ENCODE assay signal across 10 cellular contexts in the genomic region with DNA sequence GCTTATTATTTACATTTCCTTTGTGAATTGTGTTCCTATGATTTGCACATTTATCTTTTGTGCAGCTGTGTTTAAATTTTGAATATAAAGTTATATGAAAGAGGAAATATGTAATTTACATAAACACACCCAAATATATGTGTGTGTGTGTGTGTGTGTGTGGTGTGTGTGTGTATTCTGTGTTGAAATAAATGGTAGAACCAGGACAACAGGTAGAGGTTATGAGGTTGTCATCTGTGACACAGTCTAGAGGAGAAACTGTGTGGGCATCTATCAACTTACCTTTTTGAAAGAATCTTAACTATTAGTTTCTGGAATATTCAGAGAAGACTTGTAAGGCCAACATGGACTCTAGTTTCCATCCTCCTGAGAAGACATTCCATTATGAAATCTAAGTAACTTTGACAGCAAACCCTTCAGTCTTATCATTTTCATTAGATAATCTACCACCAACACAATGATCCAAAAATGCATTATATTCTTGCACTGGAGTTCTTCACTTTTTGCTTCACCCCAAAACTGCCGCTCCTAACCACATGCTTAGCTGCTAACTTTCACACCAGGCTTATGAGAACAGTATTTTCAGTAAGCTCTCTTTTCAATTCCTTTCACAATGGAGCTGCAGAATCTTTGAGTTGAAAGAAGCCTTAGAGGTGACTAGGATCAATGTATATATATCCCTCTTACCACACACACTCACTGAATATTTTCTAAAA. TPM values are rescaled to one million over a fixed set of nuclear protein-coding genes. Genes with fewer than 3 reads are reported as not detected.
DNase-seq lines count a peak whose midpoint lies in the region; ATAC-seq and TF ChIP-seq lines count a peak whose summit lies in the region.
"Had no signal": no experiment of that assay in that cellular context is flagged by ENCODE, and none has a peak within 500 bp of the region (broad histone marks: within the 10 kb centered on the region; RNA-seq: fewer than 3 reads in every experiment).

No MANE protein-coding gene starts in this region.

- no peaks in the 10 kb centered on the region for H3K9me3 Mint-ChIP-seq in memory B cell

- DNase-seq in HL-60 (ENCODE audit: low read depth in 1 of 2, low spot score in 1 of 2) (no peak), memory B cell (ENCODE audit: low spot score in 2 of 2) (no peak), NCI-H1694 treated with DMSO at 0.1 percent for 48 hours (lab: John Stamatoyannopoulos, UW) (no peak), upper lobe of right lung (no peak), ascending aorta (ENCODE audit: low spot score in 2 of 2) (no peak)
- DNase-seq: caudate nucleus, NCI-H69 had no signal

- H3K27ac ChIP-seq in HL-60 (replicated peaks), result peak overlapping the region; percentile 27; the same call in 1 of the 2 replicates
- H3K27ac ChIP-seq in upper lobe of right lung, result no peak overlapping the region
- no peak overlapping the region for H3K27ac ChIP-seq in ascending aorta
- H3K27ac ChIP-seq: VCaP had no signal

- no peaks in the 10 kb centered on the region for H3K9me3 ChIP-seq in upper lobe of right lung
- H3K9me3 ChIP-seq in ascending aorta, result no peaks in the 10 kb centered on the region

- peak overlapping the region; percentile 48 for H3K27ac Mint-ChIP-seq in memory B cell

- no peaks in the 10 kb centered on the region for H3K36me3 ChIP-seq in upper lobe of right lung
- H3K36me3 ChIP-seq in ascending aorta, result no peaks in the 10 kb centered on the region

- H3K27me3 ChIP-seq in HL-60 (ENCODE audit: insufficient read depth, poor library complexity, severe bottlenecking), result no peaks in the 10 kb centered on the region
- no peaks in the 10 kb centered on the region for H3K27me3 ChIP-seq in upper lobe of right lung
- H3K27me3 ChIP-seq in ascending aorta, result no peaks in the 10 kb centered on the region

- no peak overlapping the region for H3K4me3 ChIP-seq in HL-60 (replicated peaks; ENCODE audit: insufficient read depth, low read length)
- H3K4me3 ChIP-seq in upper lobe of right lung, result no peak overlapping the region
- H3K4me3 ChIP-seq in ascending aorta, result no peak overlapping the region

- H3K4me1 ChIP-seq in upper lobe of right lung (peaks cover 16% of the 10 kb centered on the region), ascending aorta (no peaks in the 10 kb centered on the region)

- no peaks in the 10 kb centered on the region for H3K27me3 Mint-ChIP-seq in memory B cell

- H3K36me3 Mint-ChIP-seq in memory B cell, result peaks cover 22% of the 10 kb centered on the region

- intact Hi-C loops in upper lobe of right lung (cut with DNase I), result no loop called here
- intact Hi-C loops in ascending aorta (cut with DNase I), result no loop called here

- TF ChIP-seq CTCF in HL-60 (IDR thresholded peaks at IDR 0.05; ENCODE audit: insufficient read depth, low read length), result no peak
- TF ChIP-seq CTCF in upper lobe of right lung (IDR thresholded peaks at IDR 0.05), result no peak
- no peak for TF ChIP-seq CTCF in ascending aorta (IDR thresholded peaks at IDR 0.05)

- H3K4me1 Mint-ChIP-seq in memory B cell, result peaks cover 56% of the 10 kb centered on the region

- H3K4me3 Mint-ChIP-seq in memory B cell, result peak overlapping the region; percentile 17

- ATAC-seq in GM18870 (IDR thresholded peaks at IDR 0.05; ENCODE audit: unreplicated experiment) (peak; percentile 44), GM21786 (IDR thresholded peaks at IDR 0.05; ENCODE audit: unreplicated experiment) (peak; percentile 37), memory B cell (ENCODE audit: low read depth) (no peak), upper lobe of right lung (no peak)

RNA-seq across cellular contexts. Expression of a gene that starts 21.7 kb away (rescaled TPM):
- total RNA-seq in upper lobe of right lung, result 127 TPM
- total RNA-seq in ascending aorta, result 21.3 TPM

Comparison
In these comparisons a context has a peak if more than half of its experiments do, and no peak if none do; other contexts are left out.
1. ATAC-seq: peak in GM18870 (single experiment) and GM21786 (single experiment); none in memory B cell (single experiment) and upper lobe of right lung (single experiment).